ENCODE assay signal across 8 cellular contexts in the genomic region with DNA sequence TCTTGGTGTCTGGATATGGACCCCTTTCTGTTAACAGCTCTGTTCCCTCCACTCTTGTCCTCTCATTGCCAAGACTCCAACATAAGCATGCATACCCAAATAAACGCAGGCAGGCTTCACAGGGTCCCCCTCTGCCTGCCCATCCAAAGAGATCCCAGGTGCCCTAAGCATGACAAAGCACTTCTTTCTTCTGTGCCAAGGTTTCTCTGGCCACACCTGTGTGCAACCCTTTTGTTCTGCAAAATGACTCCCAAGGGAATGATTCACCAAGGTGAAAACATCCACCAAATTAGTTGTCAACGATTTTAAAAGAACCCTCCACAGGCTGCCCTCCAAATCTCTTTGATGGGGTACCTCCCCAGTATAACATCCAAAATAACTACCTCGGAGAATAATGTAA. TPM values are rescaled to one million over a fixed set of nuclear protein-coding genes. Genes with fewer than 3 reads are reported as not detected.
DNase-seq lines count a peak whose midpoint lies in the region; ATAC-seq, FAIRE-seq and TF ChIP-seq lines count a peak whose summit lies in the region.
"Not testable (repeated sequence)": the region's sequence is repeated elsewhere in the genome, so short reads cannot be mapped to it uniquely, and the experiment has no call there.

No MANE protein-coding gene starts in this region.

- peak; percentile 35 for DNase-seq in H7
- peak; percentile 67 to 71 for DNase-seq in NCI-H526 (lab: John Stamatoyannopoulos, UW)
- DNase-seq in WTC11 (ENCODE audit: low spot score); activated T-cell treated with anti-CD3 and anti-CD28 coated beads, Interleukin-2, amount 50 U/mL, for 72 hours; K562 (ENCODE audit: extremely low read depth in 1 of 4, low spot score in 3 of 4); esophagus squamous epithelium (lab: John Stamatoyannopoulos, UW); osteocyte (ENCODE audit: extremely low spot score, unreplicated experiment): not testable (repeated sequence)

- not testable (repeated sequence) for TF ChIP-seq POLR2A in K562 (conservative IDR thresholded peaks at IDR 0.05); esophagus squamous epithelium (IDR thresholded peaks at IDR 0.05)

- WGBS in K562 (ENCODE audit: insufficient coverage, low coverage, missing lambda C conversion rate), result 25% methylated on average over 2 of the region's 3 CpGs
- 10 to 57% methylated on average over 2 to 3 of the region's 3 CpGs for WGBS in esophagus squamous epithelium, 2 donors

- H3K36me3 ChIP-seq in BLaER1 treated with 17β-estradiol and CSF1 and Interleukin-3, amounts not matched to agents 10 nM and 100 nM, result peaks cover 13 to 64% (median 44%) of the 10 kb centered on the region in 11 experiments
- not testable (repeated sequence) for H3K36me3 ChIP-seq in H7 (replicated peaks; ENCODE audit: control insufficient read depth, insufficient read depth, low read length); esophagus squamous epithelium
- H3K36me3 ChIP-seq in K562 (ENCODE audit: control insufficient read depth, insufficient read depth, low read length), result peaks cover 12% of the 10 kb centered on the region; the same call in 1 of the 3 replicates

- peak overlapping the region; percentile 81 for H3K27ac Mint-ChIP-seq in WTC11
- peak overlapping the region; percentile 99 for H3K27ac Mint-ChIP-seq in activated T-cell treated with anti-CD3 and anti-CD28 coated beads, Interleukin-2, amount 50 U/mL, for 72 hours
- peak overlapping the region; percentile 73 for H3K27ac Mint-ChIP-seq in osteocyte (ENCODE audit: unreplicated experiment)

- peaks cover 65 to 90% (median 77%) of the 10 kb centered on the region in 10 experiments for H3K4me1 ChIP-seq in BLaER1 treated with 17β-estradiol and CSF1 and Interleukin-3, amounts not matched to agents 10 nM and 100 nM
- peaks cover 16 to 26% of the 10 kb centered on the region in 2 experiments for H3K4me1 ChIP-seq in K562 (replicated peaks in 1 of 2; ENCODE audit: control insufficient read depth in 2 of 2, insufficient read depth in 2 of 2, low read length in 2 of 2)
- H3K4me1 ChIP-seq in esophagus squamous epithelium, result peaks cover 0 to 43% (median 15%) of the 10 kb centered on the region in 3 donors

- not testable (repeated sequence) for H3K27me3 ChIP-seq in BLaER1 treated with 17β-estradiol and CSF1 and Interleukin-3, amounts not matched to agents 10 nM and 100 nM; H7 (ENCODE audit: control insufficient read depth, insufficient read depth, low read length); K562 (ENCODE audit: control insufficient read depth in 2 of 2, insufficient read depth in 2 of 2, low read length in 2 of 2); esophagus squamous epithelium

- not testable (repeated sequence) for H3K27me3 Mint-ChIP-seq in WTC11 (ENCODE audit: low read depth); activated T-cell treated with anti-CD3 and anti-CD28 coated beads, Interleukin-2, amount 50 U/mL, for 72 hours (ENCODE audit: low read depth); osteocyte (ENCODE audit: unreplicated experiment)

- not testable (repeated sequence) for TF ChIP-seq RAD21 in K562 (CRISPR knock-in tag; conservative IDR thresholded peaks at IDR 0.05 in 1 of 2, IDR thresholded peaks at IDR 0.05 in 1 of 2)

- H3K9me1 ChIP-seq in K562 (ENCODE audit: control insufficient read depth, insufficient read depth, low read length), result not testable (repeated sequence)

- peaks cover 0 to 35% (median 9%) of the 10 kb centered on the region in 11 experiments; a peak in 17 of 22 replicates for H3K9me3 ChIP-seq in BLaER1 treated with 17β-estradiol and CSF1 and Interleukin-3, amounts not matched to agents 10 nM and 100 nM (replicated peaks in 1 of 11)
- H3K9me3 ChIP-seq in K562 (replicated peaks; ENCODE audit: control insufficient read depth, insufficient read depth, low read depth, low read length); esophagus squamous epithelium: not testable (repeated sequence)

- peaks cover 52% of the 10 kb centered on the region for H3K4me1 Mint-ChIP-seq in WTC11
- peaks cover 75% of the 10 kb centered on the region for H3K4me1 Mint-ChIP-seq in activated T-cell treated with anti-CD3 and anti-CD28 coated beads, Interleukin-2, amount 50 U/mL, for 72 hours (ENCODE audit: low read depth)
- peaks cover 38% of the 10 kb centered on the region for H3K4me1 Mint-ChIP-seq in osteocyte (ENCODE audit: unreplicated experiment)

- not testable (repeated sequence) for TF ChIP-seq EP300 in K562 (IDR thresholded peaks at IDR 0.05; ENCODE audit: low read length)

- not testable (repeated sequence) for H3K9ac ChIP-seq in BLaER1 treated with 17β-estradiol and CSF1 and Interleukin-3, amounts not matched to agents 10 nM and 100 nM
- peak overlapping the region in 1 of 2 experiments; percentile 57; a peak in 3 of 4 replicates for H3K9ac ChIP-seq in K562 (ENCODE audit: insufficient read depth in 1 of 2, low read depth in 2 of 2, low read length in 2 of 2)

- CTCF ChIA-PET in WTC11 (lab: Charles Lee); K562 (lab: Yijun Ruan, JAX; ENCODE audit: low intra/inter-chr PET ratio): not testable (repeated sequence)

- in situ Hi-C loops in K562 (cut with MboI), result not testable (repeated sequence)

- peak overlapping the region; percentile 26 for H3K4me3 Mint-ChIP-seq in WTC11
- peak overlapping the region in 1 of 2 donors; percentile 24 for H3K4me3 Mint-ChIP-seq in activated T-cell treated with anti-CD3 and anti-CD28 coated beads, Interleukin-2, amount 50 U/mL, for 72 hours
- H3K4me3 Mint-ChIP-seq in osteocyte (ENCODE audit: unreplicated experiment), result not testable (repeated sequence)

- POLR2A ChIA-PET in WTC11 (lab: Charles Lee) (interaction anchor here (0.6 kb wide), 1 partner anchor 797 kb away, joined by 4 read pairs; no protein-coding TSS in a partner anchor), K562 (lab: Yijun Ruan, JAX) (interaction anchor here (0.6 to 2.1 kb wide), 2 partner anchors 10 to 27 kb away, joined by 3 to 5 read pairs; no protein-coding TSS in a partner anchor)

- not testable (repeated sequence) for H3K4me3 ChIP-seq in BLaER1 treated with 17β-estradiol and CSF1 and Interleukin-3, amounts not matched to agents 10 nM and 100 nM; H7 (ENCODE audit: insufficient read depth, low read depth, low read length); K562; esophagus squamous epithelium

- H3K9me3 Mint-ChIP-seq in WTC11; activated T-cell treated with anti-CD3 and anti-CD28 coated beads, Interleukin-2, amount 50 U/mL, for 72 hours; osteocyte (ENCODE audit: unreplicated experiment): not testable (repeated sequence)

- intact Hi-C loops in K562 (cut with micrococcal nuclease); esophagus squamous epithelium (cut with DNase I): not testable (repeated sequence)

- peak overlapping the region in 3 of 11 experiments; percentile 84 to 89 (median 84); a peak in 3 of 22 replicates for H3K27ac ChIP-seq in BLaER1 treated with 17β-estradiol and CSF1 and Interleukin-3, amounts not matched to agents 10 nM and 100 nM
- H3K27ac ChIP-seq in K562 (ENCODE audit: extremely low read depth, low read depth, low read length) (peak overlapping the region; percentile 80), esophagus squamous epithelium (peak overlapping the region; percentile 43 to 75 (median 59))

- H3K36me3 Mint-ChIP-seq in WTC11; osteocyte (ENCODE audit: unreplicated experiment): not testable (repeated sequence)
- H3K36me3 Mint-ChIP-seq in activated T-cell treated with anti-CD3 and anti-CD28 coated beads, Interleukin-2, amount 50 U/mL, for 72 hours (ENCODE audit: insufficient read depth in 2 of 2), result peaks cover 8 to 14% of the 10 kb centered on the region in 2 donors

- peak overlapping the region; percentile 19 to 97 (median 73); a peak in 12 of 22 replicates for H3K4me2 ChIP-seq in BLaER1 treated with 17β-estradiol and CSF1 and Interleukin-3, amounts not matched to agents 10 nM and 100 nM
- peak overlapping the region; percentile 49 for H3K4me2 ChIP-seq in K562 (ENCODE audit: insufficient read depth, low read length)

- H3K79me2 ChIP-seq in K562 (ENCODE audit: control insufficient read depth, insufficient read depth, low read length), result peaks cover 55% of the 10 kb centered on the region

- BruUV-seq in K562 (replicated peaks; lab: Mats Ljungman, UMichigan), result not testable (repeated sequence)

- ATAC-seq in WTC11 (peak; percentile 90), K562 (peak; percentile 5; the same call in 1 of the 3 replicates)
- not testable (repeated sequence) for ATAC-seq in activated T-cell treated with anti-CD3 and anti-CD28 coated beads, Interleukin-2, amount 50 U/mL, for 72 hours (replicated peaks in 1 of 2)

- FAIRE-seq in K562 (lab: Jason Lieb, UNC), result not testable (repeated sequence)

- not testable (repeated sequence) for TF ChIP-seq CTCF in WTC11 (IDR thresholded peaks at IDR 0.05); K562 (IDR thresholded peaks at IDR 0.05 in 2 of 3, conservative IDR thresholded peaks at IDR 0.05 in 1 of 3; ENCODE audit: insufficient read depth in 2 of 3, low read depth in 1 of 3, low read length in 3 of 3); esophagus squamous epithelium (IDR thresholded peaks at IDR 0.05); osteocyte (IDR thresholded peaks at IDR 0.05)

- H2AFZ ChIP-seq in K562 (ENCODE audit: low read depth, low read length), result not testable (repeated sequence)

- peaks cover 29 to 96% (median 48%) of the 10 kb centered on the region in 11 experiments; a peak in 21 of 22 replicates for H4K20me1 ChIP-seq in BLaER1 treated with 17β-estradiol and CSF1 and Interleukin-3, amounts not matched to agents 10 nM and 100 nM
- H4K20me1 ChIP-seq in K562 (replicated peaks; ENCODE audit: control insufficient read depth, insufficient read depth, low read length), result not testable (repeated sequence)

RNA-seq across cellular contexts. Expression of a gene that starts 11.4 kb away (rescaled TPM):
- total RNA-seq in H7 (2014; rRNA removed; shearing (Covaris generic)), result 61.2 and 63.7 TPM in 2 replicates
- 53.8 to 66.6 TPM (median 61.2 TPM) in 3 replicates for total RNA-seq in WTC11 (2021)
- 10 to 100 TPM; 80.6 to 98.5 TPM for total RNA-seq in activated T-cell treated with anti-CD3 and anti-CD28 coated beads, Interleukin-2, amount 50 U/mL, for 72 hours
- 42.6 and 68.8 TPM in 2 replicates for total RNA-seq in K562 (2011; cell fraction: chromatin; rRNA removed; ENCODE audit: low replicate concordance)
- 19.3 and 28.0 TPM in 2 replicates for total RNA-seq in K562 (2011; cell fraction: nucleolus; rRNA removed)
- total RNA-seq in K562 (2011; cell fraction: nucleoplasm; rRNA removed), result 27.3 and 31.7 TPM in 2 replicates
- total RNA-seq in K562 (2014; rRNA removed), result 14.0 and 20.6 TPM in 2 replicates
- 27.1 and 27.7 TPM in 2 replicates for total RNA-seq in K562 (2014; rRNA removed; fragmentation: Illumina TruSeq; extraction: Trizol)
- total RNA-seq in K562 (2015; rRNA removed; fragmentation: Illumina TruSeq; extraction: Trizol), result 22.0 and 23.7 TPM in 2 replicates
- 28.6 and 29.4 TPM in 2 replicates for total RNA-seq in K562 (2021)
- 16.1 and 23.8 TPM in 2 replicates for polyA plus RNA-seq in K562 (2011; rRNA removed)
- 7.5 and 10.7 TPM in 2 replicates for polyA plus RNA-seq in K562 (2011; cell fraction: cytosol; rRNA removed)
- polyA plus RNA-seq in K562 (2011; cell fraction: nucleus; rRNA removed), result 7.4 and 10.8 TPM in 2 replicates
- 12.1 and 16.4 TPM in 2 replicates for polyA plus RNA-seq in K562 (2012)
- 23.6 and 26.1 TPM in 2 replicates for polyA plus RNA-seq in K562 (2014; fragmentation: Illumina TruSeq; extraction: Trizol)
- polyA plus RNA-seq in K562 (2014; fragmentation: Nextera tagmentation; extraction: Ambion mirVana), result 1 to 10 TPM; 3.3 to 4.5 TPM
- 17.0 and 21.9 TPM in 2 replicates for polyA plus RNA-seq in K562 (2014; rRNA removed)
- polyA minus RNA-seq in K562 (2011; rRNA and poly(A)+ RNA removed), result 20.5 and 30.4 TPM in 2 replicates
- 11.7 and 14.1 TPM in 2 replicates for polyA minus RNA-seq in K562 (2011; cell fraction: cytosol; rRNA and poly(A)+ RNA removed)
- polyA minus RNA-seq in K562 (2011; cell fraction: nucleus; rRNA and poly(A)+ RNA removed), result 11.3 and 11.8 TPM in 2 replicates
- 10 to 100 TPM; 27.8 to 56.0 (median 34.5) TPM for total RNA-seq in esophagus squamous epithelium
- 32.2 and 37.2 TPM in 2 replicates for total RNA-seq in osteocyte
